10 cellular contexts compared by ENCODE assay signal in genomic region chr2:158546412-158547144, GRCh38.
DNase-seq lines count a peak whose midpoint lies in the region; ATAC-seq and TF ChIP-seq lines count a peak whose summit lies in the region.
"Had no signal": no experiment of that assay in that cellular context is flagged by ENCODE, and none has a peak within 500 bp of the region (broad histone marks: within the 10 kb centered on the region; RNA-seq: fewer than 3 reads in every experiment).

No MANE protein-coding gene starts in this region.

- no peak overlapping the region for H3K4me3 Mint-ChIP-seq in endothelial cell (ENCODE audit: unreplicated experiment)

- H3K9me3 Mint-ChIP-seq in endothelial cell (ENCODE audit: unreplicated experiment): no peaks in the 10 kb centered on the region

- H3K27ac Mint-ChIP-seq in endothelial cell (ENCODE audit: unreplicated experiment): peak overlapping the region; percentile 50

- peaks cover 32% of the 10 kb centered on the region for H3K4me1 Mint-ChIP-seq in endothelial cell (ENCODE audit: unreplicated experiment)

- H3K36me3 Mint-ChIP-seq in endothelial cell (ENCODE audit: low read depth, unreplicated experiment): no peaks in the 10 kb centered on the region

- TF ChIP-seq CTCF in endothelial cell (IDR thresholded peaks at IDR 0.05; ENCODE audit: unreplicated experiment): no peak

- no peaks in the 10 kb centered on the region for H3K27me3 Mint-ChIP-seq in endothelial cell (ENCODE audit: unreplicated experiment)

- ATAC-seq in GM18511 (IDR thresholded peaks at IDR 0.05; ENCODE audit: unreplicated experiment) (peak; percentile 80), GM21381 (IDR thresholded peaks at IDR 0.05; ENCODE audit: unreplicated experiment) (peak; percentile 75), HG03175 (IDR thresholded peaks at IDR 0.05; ENCODE audit: unreplicated experiment) (peak; percentile 79), GM19452 (IDR thresholded peaks at IDR 0.05; ENCODE audit: unreplicated experiment) (no peak)

- DNase-seq in endothelial cell (ENCODE audit: low spot score) (no peak), retina (no peak)
- DNase-seq in stimulated activated naive CD4-positive, alpha-beta T cell treated with Interleukin-2 at 50 U/mL for 16 hours (lab: John Stamatoyannopoulos, UW): no peak
- no peak for DNase-seq in stimulated activated CD8-positive, alpha-beta memory T cell treated with anti-CD3 and anti-CD28 coated beads, Interleukin-4, amount 100 ng/mL, for 48 hours
- DNase-seq: NCI-H526 treated with DMSO at 0.1 percent for 48 hours, uterus had no signal
